8 cellular contexts compared by ENCODE assay signal in genomic region chr9:650362-650761, GRCh38.
DNase-seq lines count a peak whose midpoint lies in the region; ATAC-seq and TF ChIP-seq lines count a peak whose summit lies in the region.

No MANE protein-coding gene starts in this region.

- no peaks in the 10 kb centered on the region for H3K9me3 Mint-ChIP-seq in activated T-helper 17 cell treated with anti-CD3 and anti-CD28 coated beads, Interleukin-2, amount 50 U/mL, for 72 hours
- H3K9me3 Mint-ChIP-seq in osteocyte (ENCODE audit: unreplicated experiment) = no peaks in the 10 kb centered on the region
- H3K9me3 Mint-ChIP-seq in chondrocyte (ENCODE audit: low read depth) = no peaks in the 10 kb centered on the region

- peaks cover 13% of the 10 kb centered on the region for H3K4me1 Mint-ChIP-seq in activated T-helper 17 cell treated with anti-CD3 and anti-CD28 coated beads, Interleukin-2, amount 50 U/mL, for 72 hours
- H3K4me1 Mint-ChIP-seq in osteocyte (ENCODE audit: unreplicated experiment) (peaks cover 6% of the 10 kb centered on the region), chondrocyte (ENCODE audit: low read depth) (peaks cover 5% of the 10 kb centered on the region)

- DNase-seq in AG20443 (ENCODE audit: low spot score) (peak; percentile 24), kidney tubule cell (ENCODE audit: low spot score) (peak; percentile 54), HCEC 1CT (no peak), osteocyte (ENCODE audit: extremely low spot score, unreplicated experiment) (no peak), chondrocyte (ENCODE audit: low spot score) (no peak), retina (no peak)

- TF ChIP-seq CTCF in osteocyte (IDR thresholded peaks at IDR 0.05) (no peak), chondrocyte (IDR thresholded peaks at IDR 0.05) (no peak)

- H3K27me3 Mint-ChIP-seq in activated T-helper 17 cell treated with anti-CD3 and anti-CD28 coated beads, Interleukin-2, amount 50 U/mL, for 72 hours = no peaks in the 10 kb centered on the region
- H3K27me3 Mint-ChIP-seq in osteocyte (ENCODE audit: unreplicated experiment) = no peaks in the 10 kb centered on the region
- H3K27me3 Mint-ChIP-seq in chondrocyte (ENCODE audit: low read depth) = no peaks in the 10 kb centered on the region

- H3K36me3 Mint-ChIP-seq in activated T-helper 17 cell treated with anti-CD3 and anti-CD28 coated beads, Interleukin-2, amount 50 U/mL, for 72 hours (ENCODE audit: low read depth) = no peaks in the 10 kb centered on the region
- no peaks in the 10 kb centered on the region for H3K36me3 Mint-ChIP-seq in osteocyte (ENCODE audit: unreplicated experiment)
- no peaks in the 10 kb centered on the region for H3K36me3 Mint-ChIP-seq in chondrocyte (ENCODE audit: low read depth)

- peak overlapping the region; percentile 53 for H3K27ac Mint-ChIP-seq in activated T-helper 17 cell treated with anti-CD3 and anti-CD28 coated beads, Interleukin-2, amount 50 U/mL, for 72 hours
- H3K27ac Mint-ChIP-seq in osteocyte (ENCODE audit: unreplicated experiment) (no peak overlapping the region), chondrocyte (ENCODE audit: unreplicated experiment) (no peak overlapping the region)

- peak; percentile 47 for ATAC-seq in HG03342 (IDR thresholded peaks at IDR 0.05; ENCODE audit: unreplicated experiment)
- peak; percentile 38 for ATAC-seq in activated T-helper 17 cell treated with anti-CD3 and anti-CD28 coated beads, Interleukin-2, amount 50 U/mL, for 72 hours (replicated peaks)

- H3K4me3 Mint-ChIP-seq in activated T-helper 17 cell treated with anti-CD3 and anti-CD28 coated beads, Interleukin-2, amount 50 U/mL, for 72 hours = peak overlapping the region; percentile 49
- H3K4me3 Mint-ChIP-seq in osteocyte (ENCODE audit: unreplicated experiment) (no peak overlapping the region), chondrocyte (ENCODE audit: unreplicated experiment) (no peak overlapping the region)

Comparison
In these comparisons a context has a peak if more than half of its experiments do, and no peak if none do; other contexts are left out.
1. DNase-seq: peak in AG20443 (single experiment) and kidney tubule cell (single experiment); none in HCEC 1CT (single experiment), osteocyte (single experiment), chondrocyte (single experiment) and retina (single experiment).